In the genomic region with DNA sequence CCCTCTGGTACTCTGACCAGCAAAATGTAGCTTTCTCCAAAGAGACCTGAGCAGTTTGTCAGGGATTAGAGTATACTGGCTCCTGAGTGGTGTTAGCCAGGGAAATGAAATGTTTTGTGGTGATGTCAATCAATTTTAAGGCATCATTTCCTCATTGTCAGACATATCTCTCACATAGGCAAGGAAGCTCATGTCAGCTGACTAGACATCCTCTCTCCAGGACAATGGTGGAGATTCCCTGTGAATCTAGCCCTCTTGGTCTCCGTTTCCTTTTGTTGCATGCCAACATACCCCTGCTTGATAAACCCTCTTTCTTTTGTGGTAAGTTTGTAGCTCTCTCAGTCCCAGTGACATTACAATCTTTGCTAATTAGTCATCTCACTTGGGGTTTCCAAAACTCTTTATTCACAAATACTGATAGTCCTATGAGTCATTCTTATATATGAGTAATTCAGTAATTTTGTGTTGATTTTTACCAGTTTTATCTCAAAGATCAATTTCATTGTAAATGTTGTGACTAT, we compare ENCODE assay signal across 9 cellular contexts.
DNase-seq lines count a peak whose midpoint lies in the region; ATAC-seq and TF ChIP-seq lines count a peak whose summit lies in the region.
"Had no signal": no experiment of that assay in that cellular context is flagged by ENCODE, and none has a peak within 500 bp of the region (broad histone marks: within the 10 kb centered on the region; RNA-seq: fewer than 3 reads in every experiment).

No MANE protein-coding gene starts in this region.

- in situ Hi-C loops in Panc1 (cut with HindIII; ENCODE audit: low pct_unique_long_range_greater_than_20kb, low sequenced_read_pairs), result no loop called here

- ATAC-seq in GM18873 (IDR thresholded peaks at IDR 0.05; ENCODE audit: low FRiP score, unreplicated experiment) (peak; percentile 71), HG02642 (IDR thresholded peaks at IDR 0.05; ENCODE audit: poor library complexity, unreplicated experiment) (peak; percentile 74), Panc1 (peak; percentile 87), mucosa of descending colon (no peak)

- TF ChIP-seq CTCF in Panc1 (IDR thresholded peaks at IDR 0.05), result no peak
- TF ChIP-seq CTCF in fibroblast of villous mesenchyme (IDR thresholded peaks at IDR 0.05; ENCODE audit: insufficient read depth, low read depth, low read length), result no peak
- TF ChIP-seq CTCF in esophagus squamous epithelium (IDR thresholded peaks at IDR 0.05), result no peak
- TF ChIP-seq CTCF in mucosa of descending colon (IDR thresholded peaks at IDR 0.05), result no peak

- DNase-seq in Panc1 (ENCODE audit: low read depth, low spot score) (peak; percentile 51), fibroblast of villous mesenchyme (ENCODE audit: low read depth) (peak; percentile 68), SK-N-DZ (ENCODE audit: low spot score) (no peak), esophagus squamous epithelium (lab: John Stamatoyannopoulos, UW) (no peak), mucosa of descending colon (no peak), ecto neural progenitor cell (ENCODE audit: low spot score) (no peak)

- no peak for TF ChIP-seq POLR2A in esophagus squamous epithelium (IDR thresholded peaks at IDR 0.05)

- H3K4me1 ChIP-seq in Panc1 (ENCODE audit: control insufficient read depth, insufficient read depth, low read length), result no peaks in the 10 kb centered on the region
- H3K4me1 ChIP-seq in esophagus squamous epithelium, result peaks cover 0 to 19% (median 5%) of the 10 kb centered on the region in 3 donors
- no peaks in the 10 kb centered on the region for H3K4me1 ChIP-seq in mucosa of descending colon (ENCODE audit: low read depth)

- H3K36me3 ChIP-seq in Panc1 (ENCODE audit: control insufficient read depth, insufficient read depth, low read length) (no peaks in the 10 kb centered on the region), esophagus squamous epithelium (no peaks in the 10 kb centered on the region), mucosa of descending colon (ENCODE audit: low read depth) (no peaks in the 10 kb centered on the region)

- CTCF ChIA-PET in Panc1 (lab: Charles Lee), result no interaction called here

- H3K27me3 ChIP-seq in Panc1 (ENCODE audit: control insufficient read depth, insufficient read depth, low read length) (no peaks in the 10 kb centered on the region), esophagus squamous epithelium (no peaks in the 10 kb centered on the region)

- H3K4me3 ChIP-seq in Panc1 (ENCODE audit: low read depth in 2 of 2, low read length in 2 of 2), result no peak overlapping the region
- H3K4me3 ChIP-seq in fibroblast of villous mesenchyme (ENCODE audit: low read depth, low read length), result no peak overlapping the region
- no peak overlapping the region for H3K4me3 ChIP-seq in esophagus squamous epithelium
- H3K4me3 ChIP-seq in mucosa of descending colon, result no peak overlapping the region

- POLR2A ChIA-PET in Panc1 (lab: Charles Lee), result no interaction called here

- H3K9me3 ChIP-seq in Panc1 (ENCODE audit: control insufficient read depth, insufficient read depth, low read depth, low read length) (no peaks in the 10 kb centered on the region), esophagus squamous epithelium (no peaks in the 10 kb centered on the region), mucosa of descending colon (no peaks in the 10 kb centered on the region)

- BruUV-seq in Panc1 (replicated peaks; lab: Mats Ljungman, UMichigan), result no TSS peak

- no peak overlapping the region for H3K27ac ChIP-seq in Panc1 (ENCODE audit: low read length)
- H3K27ac ChIP-seq in esophagus squamous epithelium, result no peak overlapping the region
- H3K27ac ChIP-seq: VCaP had no signal

- intact Hi-C loops in Panc1 (cut with micrococcal nuclease; ENCODE audit: unreplicated experiment), result no loop called here
- intact Hi-C loops in esophagus squamous epithelium (cut with DNase I), result no loop called here
- intact Hi-C loops in mucosa of descending colon (cut with DNase I, micrococcal nuclease), result no loop called here

- WGBS in esophagus squamous epithelium, 2 donors, result 10 to 22% methylated on average over 1 of the region's 1 CpG

Comparison
In these comparisons a context has a peak if more than half of its experiments do, and no peak if none do; other contexts are left out.
1. DNase-seq: peak in Panc1 (single experiment) and fibroblast of villous mesenchyme (single experiment); none in SK-N-DZ (single experiment), esophagus squamous epithelium (single experiment), mucosa of descending colon (0 of 3) and ecto neural progenitor cell (single experiment).